ENCODE assay signal across 1 cellular context in the genomic region with DNA sequence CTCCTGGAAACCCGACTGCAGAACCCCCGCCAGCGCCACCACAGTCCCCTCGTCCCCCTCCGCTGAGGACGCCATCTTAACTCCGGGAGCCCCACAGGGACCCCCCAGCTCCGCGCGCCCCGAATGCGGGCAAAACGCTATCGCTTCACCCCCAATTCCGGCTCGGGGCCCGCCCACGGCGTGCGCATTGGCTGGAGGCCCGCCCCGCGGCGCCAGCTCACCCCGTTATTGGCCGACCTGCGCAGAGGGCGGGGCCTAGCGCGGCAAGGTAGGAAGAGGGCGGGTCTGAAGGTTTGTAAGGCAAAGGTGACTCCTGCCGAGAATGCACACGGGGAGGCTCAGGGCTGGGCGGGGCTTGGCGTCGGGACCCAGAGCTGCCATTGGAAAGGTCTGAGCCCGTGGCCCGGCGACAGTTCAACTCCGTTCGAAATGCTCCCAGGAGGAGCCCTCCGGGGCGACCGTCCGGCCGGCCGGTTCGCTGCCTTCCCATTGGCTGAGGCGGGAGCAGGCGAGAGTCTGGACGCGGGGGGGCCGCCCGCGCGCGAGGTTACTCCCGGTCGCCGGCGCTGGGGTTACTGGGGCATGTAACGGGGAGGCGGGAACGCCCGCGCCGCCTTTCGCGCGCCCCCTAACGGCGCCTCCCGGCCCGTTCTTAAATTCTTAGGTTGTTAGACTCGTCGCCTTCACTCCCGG.
A peak's percentile ranks its signal among the peaks of the same experiment; 100 is the strongest.
TF ChIP-seq lines count a peak whose summit lies in the region.

A gene with protein sequence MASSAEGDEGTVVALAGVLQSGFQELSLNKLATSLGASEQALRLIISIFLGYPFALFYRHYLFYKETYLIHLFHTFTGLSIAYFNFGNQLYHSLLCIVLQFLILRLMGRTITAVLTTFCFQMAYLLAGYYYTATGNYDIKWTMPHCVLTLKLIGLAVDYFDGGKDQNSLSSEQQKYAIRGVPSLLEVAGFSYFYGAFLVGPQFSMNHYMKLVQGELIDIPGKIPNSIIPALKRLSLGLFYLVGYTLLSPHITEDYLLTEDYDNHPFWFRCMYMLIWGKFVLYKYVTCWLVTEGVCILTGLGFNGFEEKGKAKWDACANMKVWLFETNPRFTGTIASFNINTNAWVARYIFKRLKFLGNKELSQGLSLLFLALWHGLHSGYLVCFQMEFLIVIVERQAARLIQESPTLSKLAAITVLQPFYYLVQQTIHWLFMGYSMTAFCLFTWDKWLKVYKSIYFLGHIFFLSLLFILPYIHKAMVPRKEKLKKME (minus strand): TSS at position 127 of the 693 bp plus-strand sequence. CDS start 52 bp downstream, at position 75.

TF ChIP-seq in GM12878, 131 proteins besides CTCF, POLR2A, EP300 and RAD21 (continued from another document):
- TF ChIP-seq, protein P1, sequence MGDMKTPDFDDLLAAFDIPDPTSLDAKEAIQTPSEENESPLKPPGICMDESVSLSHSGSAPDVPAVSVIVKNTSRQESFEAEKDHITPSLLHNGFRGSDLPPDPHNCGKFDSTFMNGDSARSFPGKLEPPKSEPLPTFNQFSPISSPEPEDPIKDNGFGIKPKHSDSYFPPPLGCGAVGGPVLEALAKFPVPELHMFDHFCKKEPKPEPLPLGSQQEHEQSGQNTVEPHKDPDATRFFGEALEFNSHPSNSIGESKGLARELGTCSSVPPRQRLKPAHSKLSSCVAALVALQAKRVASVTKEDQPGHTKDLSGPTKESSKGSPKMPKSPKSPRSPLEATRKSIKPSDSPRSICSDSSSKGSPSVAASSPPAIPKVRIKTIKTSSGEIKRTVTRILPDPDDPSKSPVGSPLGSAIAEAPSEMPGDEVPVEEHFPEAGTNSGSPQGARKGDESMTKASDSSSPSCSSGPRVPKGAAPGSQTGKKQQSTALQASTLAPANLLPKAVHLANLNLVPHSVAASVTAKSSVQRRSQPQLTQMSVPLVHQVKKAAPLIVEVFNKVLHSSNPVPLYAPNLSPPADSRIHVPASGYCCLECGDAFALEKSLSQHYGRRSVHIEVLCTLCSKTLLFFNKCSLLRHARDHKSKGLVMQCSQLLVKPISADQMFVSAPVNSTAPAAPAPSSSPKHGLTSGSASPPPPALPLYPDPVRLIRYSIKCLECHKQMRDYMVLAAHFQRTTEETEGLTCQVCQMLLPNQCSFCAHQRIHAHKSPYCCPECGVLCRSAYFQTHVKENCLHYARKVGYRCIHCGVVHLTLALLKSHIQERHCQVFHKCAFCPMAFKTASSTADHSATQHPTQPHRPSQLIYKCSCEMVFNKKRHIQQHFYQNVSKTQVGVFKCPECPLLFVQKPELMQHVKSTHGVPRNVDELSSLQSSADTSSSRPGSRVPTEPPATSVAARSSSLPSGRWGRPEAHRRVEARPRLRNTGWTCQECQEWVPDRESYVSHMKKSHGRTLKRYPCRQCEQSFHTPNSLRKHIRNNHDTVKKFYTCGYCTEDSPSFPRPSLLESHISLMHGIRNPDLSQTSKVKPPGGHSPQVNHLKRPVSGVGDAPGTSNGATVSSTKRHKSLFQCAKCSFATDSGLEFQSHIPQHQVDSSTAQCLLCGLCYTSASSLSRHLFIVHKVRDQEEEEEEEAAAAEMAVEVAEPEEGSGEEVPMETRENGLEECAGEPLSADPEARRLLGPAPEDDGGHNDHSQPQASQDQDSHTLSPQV (IDR thresholded peaks at IDR 0.05) = no peak
- TF ChIP-seq CHD1 (IDR thresholded peaks at IDR 0.05; ENCODE audit: low read depth, low read length) (no peak), SUPT20H (IDR thresholded peaks at IDR 0.05; ENCODE audit: borderline replicate concordance, control insufficient read depth, low read depth, low read length) (no peak), EED (IDR thresholded peaks at IDR 0.05; ENCODE audit: low read depth) (peak; percentile 29; the same call in 1 of the 2 replicates)
- TF ChIP-seq, protein P2, sequence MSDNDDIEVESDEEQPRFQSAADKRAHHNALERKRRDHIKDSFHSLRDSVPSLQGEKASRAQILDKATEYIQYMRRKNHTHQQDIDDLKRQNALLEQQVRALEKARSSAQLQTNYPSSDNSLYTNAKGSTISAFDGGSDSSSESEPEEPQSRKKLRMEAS (IDR thresholded peaks at IDR 0.05; ENCODE audit: low read depth, low read length) = peak; percentile 0; the same call in 1 of the 2 replicates
